ENCODE assay signal across 11 cellular contexts in the genomic region with DNA sequence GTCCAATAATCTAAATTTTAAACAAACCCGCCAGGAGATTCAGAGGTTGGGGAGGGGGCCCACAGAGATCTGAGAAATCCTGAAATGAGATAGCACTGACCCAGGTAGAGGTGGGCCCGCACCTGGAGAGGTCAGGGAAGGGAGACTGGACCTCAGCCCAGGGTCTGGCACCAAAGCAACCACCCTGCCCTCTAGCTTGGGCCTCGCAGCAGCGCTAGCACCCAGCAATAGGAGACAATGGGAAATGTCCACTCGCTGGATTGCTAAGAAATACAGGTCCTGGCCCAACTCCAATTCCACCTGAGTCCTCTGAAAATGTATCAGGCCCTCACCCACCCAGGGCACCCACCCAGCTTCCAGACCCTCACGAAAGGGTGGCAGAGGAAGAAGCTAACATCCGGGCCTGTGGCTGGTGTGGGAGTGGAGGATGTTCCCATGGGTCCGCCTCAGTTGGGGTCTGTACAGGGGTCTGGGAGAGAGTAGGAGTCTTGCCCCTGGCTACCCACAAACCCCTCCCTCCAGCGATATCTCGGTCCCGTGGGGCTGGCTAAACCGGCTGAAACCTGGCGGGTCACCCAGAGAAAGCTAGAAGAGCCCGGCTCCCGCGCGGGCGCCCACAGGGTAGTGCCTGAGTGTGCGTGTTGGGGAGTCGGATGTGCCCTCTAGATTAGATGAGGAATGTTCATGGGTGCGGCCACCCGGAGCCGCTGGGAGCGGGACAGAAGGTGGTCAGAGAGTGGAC. TPM values are rescaled to one million over a fixed set of nuclear protein-coding genes. Genes with fewer than 3 reads are reported as not detected.
DNase-seq lines count a peak whose midpoint lies in the region; ATAC-seq, FAIRE-seq and TF ChIP-seq lines count a peak whose summit lies in the region.
"Had no signal": no experiment of that assay in that cellular context is flagged by ENCODE, and none has a peak within 500 bp of the region (broad histone marks: within the 10 kb centered on the region; RNA-seq: fewer than 3 reads in every experiment).

No MANE protein-coding gene starts in this region.

- peak overlapping the region; percentile 89 for H3K4me2 ChIP-seq in HepG2 (ENCODE audit: low read depth, low read length)

- CTCF ChIA-PET in HepG2 (lab: Yijun Ruan, JAX; ENCODE audit: low intra/inter-chr PET ratio, low total read pairs), result no interaction called here

- no TSS peak for BruUV-seq in HepG2 (replicated peaks; lab: Mats Ljungman, UMichigan)

- no peaks in the 10 kb centered on the region for H3K9me3 ChIP-seq in breast epithelium
- no peaks in the 10 kb centered on the region for H3K9me3 ChIP-seq in HepG2 (ENCODE audit: low read length)
- H3K9me3 ChIP-seq in stomach, result no peaks in the 10 kb centered on the region

- DNase-seq in NCI-H2196 (lab: John Stamatoyannopoulos, UW; ENCODE audit: unreplicated experiment) (peak; percentile 5), NCI-H2196 treated with DMSO at 0.1 percent for 48 hours (lab: John Stamatoyannopoulos, UW; ENCODE audit: unreplicated experiment) (no peak), breast epithelium (ENCODE audit: low spot score in 2 of 2) (no peak), HepG2 (ENCODE audit: low spot score) (no peak), stomach (peak; percentile 70), NCI-H446 (lab: John Stamatoyannopoulos, UW) (no peak)
- DNase-seq: NCI-H1694 had no signal

- no peaks in the 10 kb centered on the region for H3K36me3 ChIP-seq in breast epithelium
- H3K36me3 ChIP-seq in HepG2 (replicated peaks in 1 of 2; ENCODE audit: control insufficient read depth in 1 of 2, insufficient read depth in 2 of 2, low read length in 2 of 2), result no peaks in the 10 kb centered on the region
- H3K36me3 ChIP-seq in stomach, result no peaks in the 10 kb centered on the region

- H3K4me3 ChIP-seq in breast epithelium (peak overlapping the region; percentile 46 to 80 (median 68)), HepG2 (replicated peaks in 1 of 3; ENCODE audit: insufficient read depth in 1 of 3, low read depth in 2 of 3, low read length in 3 of 3) (peak overlapping the region; percentile 75 to 91 (median 78)), stomach (peak overlapping the region; percentile 59 to 80 (median 70))

- peak; percentile 43 for ATAC-seq in HepG2
- ATAC-seq in GM19452 (IDR thresholded peaks at IDR 0.05; ENCODE audit: unreplicated experiment), result no peak
- ATAC-seq in GM18517 (IDR thresholded peaks at IDR 0.05; ENCODE audit: unreplicated experiment), result no peak

- WGBS in HepG2 (ENCODE audit: low lambda C conversion rate), result 14% methylated on average over 23 of the region's 24 CpGs
- WGBS in stomach, 5 donors, result 25 to 39% (median 30%) methylated on average over 20 to 24 of the region's 24 CpGs

- in situ Hi-C loops in HepG2 (cut with HindIII; ENCODE audit: extremely low pct_ligation_motif_present, low pct_unique_long_range_greater_than_20kb), result loop anchor here (5.0 kb wide), 1 partner anchor 96 kb away; a partner anchor contains a TSS

- H3K27ac ChIP-seq in breast epithelium, result no peak overlapping the region
- peak overlapping the region; percentile 76 for H3K27ac ChIP-seq in HepG2 (ENCODE audit: extremely low read length, insufficient read depth, low read length)
- H3K27ac ChIP-seq in stomach, result peak overlapping the region; percentile 84 to 90 (median 89)
- H3K27ac ChIP-seq: 22Rv1 had no signal

- H3K9ac ChIP-seq in HepG2 (ENCODE audit: insufficient read depth, low read depth, low read length), result peak overlapping the region; percentile 78

- no peak for TF ChIP-seq POLR2A in breast epithelium (IDR thresholded peaks at IDR 0.05)
- TF ChIP-seq POLR2A in HepG2 (IDR thresholded peaks at IDR 0.05; ENCODE audit: insufficient read depth in 1 of 2, low read depth in 2 of 2, low read length in 2 of 2), result peak in 1 of 2 experiments; percentile 44; a peak in 2 of 4 replicates
- TF ChIP-seq POLR2A in stomach (IDR thresholded peaks at IDR 0.05), result no peak

- intact Hi-C loops in breast epithelium (cut with DNase I; ENCODE audit: low total_unique reads), result no loop called here
- intact Hi-C loops in HepG2 (cut with micrococcal nuclease; ENCODE audit: unreplicated experiment), result loop anchor here (5.0 kb wide), 2 partner anchors 96 to 201 kb away; a partner anchor contains a TSS
- intact Hi-C loops in stomach (cut with DNase I; ENCODE audit: low total_unique reads), result no loop called here

- H3K27me3 ChIP-seq in breast epithelium (no peaks in the 10 kb centered on the region), HepG2 (ENCODE audit: control insufficient read depth in 1 of 2, insufficient read depth in 2 of 2, low read length in 2 of 2) (peaks cover 0 to 4% of the 10 kb centered on the region in 2 experiments; a peak in 1 of 5 replicates), stomach (peaks cover 0 to 29% (median 13%) of the 10 kb centered on the region in 3 donors)

- H3K4me1 ChIP-seq in breast epithelium (peaks cover 0 to 7% of the 10 kb centered on the region in 2 donors), HepG2 (ENCODE audit: insufficient read depth, low read length) (peaks cover 87% of the 10 kb centered on the region), stomach (peaks cover 15 to 56% (median 48%) of the 10 kb centered on the region in 4 donors)

- no peak overlapping the region for H2AFZ ChIP-seq in HepG2 (ENCODE audit: low read length)

- TF ChIP-seq RAD21 in HepG2 (CRISPR knock-in tag; IDR thresholded peaks at IDR 0.05), result 0 out of 2 replicates have a peak, but pooled peaks have one; percentile 11

- POLR2A ChIA-PET in HepG2 (lab: Yijun Ruan, JAX), result interaction anchor here (0.8 to 3.1 kb wide), 6 partner anchors 10 to 164 kb away, joined by 3 to 14 read pairs (median 6); a partner anchor contains a TSS

- H4K20me1 ChIP-seq in HepG2 (ENCODE audit: insufficient read depth, low read length), result no peaks in the 10 kb centered on the region

- peaks cover 46% of the 10 kb centered on the region for H3K79me2 ChIP-seq in HepG2 (ENCODE audit: insufficient read depth, low read length)

- FAIRE-seq in HepG2 (lab: Jason Lieb, UNC), result peak; percentile 75
- FAIRE-seq: GM12892 had no signal

- TF ChIP-seq CTCF in breast epithelium (IDR thresholded peaks at IDR 0.05) (no peak), HepG2 (CRISPR knock-in tag; IDR thresholded peaks at IDR 0.05) (peak; percentile 42), stomach (IDR thresholded peaks at IDR 0.05) (peak in 1 of 7 experiments; percentile 6)

- no peak for TF ChIP-seq EP300 in HepG2 (IDR thresholded peaks at IDR 0.05; ENCODE audit: low read depth in 2 of 2, low read length in 2 of 2)
- no peak for TF ChIP-seq EP300 in HepG2 (CRISPR knock-in tag; IDR thresholded peaks at IDR 0.05; ENCODE audit: borderline replicate concordance)
- no peak for TF ChIP-seq EP300 in stomach (IDR thresholded peaks at IDR 0.05)

RNA-seq across cellular contexts. Expression of a gene that starts 1.1 kb away (rescaled TPM):
- total RNA-seq in breast epithelium (10 to 100 TPM in 1 of 3 donors, 1 to 10 TPM in 2; 3.8 to 44.6 (median 7.9) TPM), HepG2 (2016; rRNA removed; fragmentation: Illumina TruSeq; extraction: Trizol) (39.5 and 60.6 TPM in 2 replicates), stomach (100 to 1,000 TPM in 2 of 5 donors, 10 to 100 TPM in 3; 27.4 to 190 (median 59.1) TPM)
- total RNA-seq in HepG2 (2016; cell fraction: cytosol; rRNA removed; fragmentation: Illumina TruSeq; extraction: Trizol; ENCODE audit: low read depth), result 31.6 and 42.4 TPM in 2 replicates
- total RNA-seq in HepG2 (2016; cell fraction: insoluble cytoplasmic fraction; rRNA removed; fragmentation: Illumina TruSeq; extraction: Trizol), result 36.8 and 62.7 TPM in 2 replicates
- total RNA-seq in HepG2 (2016; cell fraction: membrane; rRNA removed; fragmentation: Illumina TruSeq; extraction: Trizol), result 53.7 and 65.8 TPM in 2 replicates
- total RNA-seq in HepG2 (2016; cell fraction: nucleus; rRNA removed; fragmentation: Illumina TruSeq; extraction: Trizol), result 44.1 and 48.9 TPM in 2 replicates
- polyA plus RNA-seq in HepG2 (2011; rRNA removed) (127 and 160 TPM in 2 replicates), stomach (10 to 100 TPM; 39.0 to 46.6 (median 43.7) TPM)
- polyA plus RNA-seq in HepG2 (2011; cell fraction: cytosol; rRNA removed), result 145 and 183 TPM in 2 replicates
- polyA plus RNA-seq in HepG2 (2011; cell fraction: nucleus; rRNA removed), result 77.5 and 88.9 TPM in 2 replicates
- polyA plus RNA-seq in HepG2 (2012), result 40.5 and 51.4 TPM in 2 replicates
- 35.9 and 51.7 TPM in 2 replicates for polyA plus RNA-seq in HepG2 (2016; cell fraction: cytosol; fragmentation: Illumina TruSeq; extraction: Trizol; ENCODE audit: low read depth)
- 47.5 and 48.8 TPM in 2 replicates for polyA plus RNA-seq in HepG2 (2016; cell fraction: insoluble cytoplasmic fraction; fragmentation: Illumina TruSeq; extraction: Trizol; ENCODE audit: low read depth)
- 56.6 and 67.1 TPM in 2 replicates for polyA plus RNA-seq in HepG2 (2016; cell fraction: membrane; fragmentation: Illumina TruSeq; extraction: Trizol; ENCODE audit: low read depth)
- polyA plus RNA-seq in HepG2 (2016; cell fraction: nucleus; fragmentation: Illumina TruSeq; extraction: Trizol; ENCODE audit: insufficient read depth, low read depth), result 83.7 and 88.2 TPM in 2 replicates
- 159 and 370 TPM in 2 replicates for polyA minus RNA-seq in HepG2 (2011; rRNA and poly(A)+ RNA removed; ENCODE audit: low replicate concordance)
- polyA minus RNA-seq in HepG2 (2011; cell fraction: cytosol; rRNA and poly(A)+ RNA removed), result 54.5 and 69.4 TPM in 2 replicates
- 23.7 and 30.3 TPM in 2 replicates for polyA minus RNA-seq in HepG2 (2011; cell fraction: nucleus; rRNA and poly(A)+ RNA removed)

RNA-seq across cellular contexts. Expression of a gene that starts 38.3 kb away (rescaled TPM):
- total RNA-seq in breast epithelium (10 to 100 TPM; 50.5 to 64.0 (median 62.4) TPM), HepG2 (2016; rRNA removed; fragmentation: Illumina TruSeq; extraction: Trizol) (67.6 and 97.1 TPM in 2 replicates), stomach (10 to 100 TPM; 15.6 to 61.6 (median 46.7) TPM)
- total RNA-seq in HepG2 (2016; cell fraction: cytosol; rRNA removed; fragmentation: Illumina TruSeq; extraction: Trizol; ENCODE audit: low read depth), result 43.5 and 44.1 TPM in 2 replicates
- 66.0 and 92.7 TPM in 2 replicates for total RNA-seq in HepG2 (2016; cell fraction: insoluble cytoplasmic fraction; rRNA removed; fragmentation: Illumina TruSeq; extraction: Trizol)
- 109 and 111 TPM in 2 replicates for total RNA-seq in HepG2 (2016; cell fraction: membrane; rRNA removed; fragmentation: Illumina TruSeq; extraction: Trizol)
- total RNA-seq in HepG2 (2016; cell fraction: nucleus; rRNA removed; fragmentation: Illumina TruSeq; extraction: Trizol), result 24.1 and 29.7 TPM in 2 replicates
- polyA plus RNA-seq in HepG2 (2011; rRNA removed) (50.8 and 64.3 TPM in 2 replicates), stomach (10 to 100 TPM; 24.0 to 46.6 (median 39.8) TPM)
- polyA plus RNA-seq in HepG2 (2011; cell fraction: cytosol; rRNA removed), result 39.2 and 54.5 TPM in 2 replicates
- polyA plus RNA-seq in HepG2 (2011; cell fraction: nucleus; rRNA removed), result 13.9 and 16.0 TPM in 2 replicates
- polyA plus RNA-seq in HepG2 (2012), result 30.2 and 34.8 TPM in 2 replicates
- 58.2 and 66.9 TPM in 2 replicates for polyA plus RNA-seq in HepG2 (2016; cell fraction: cytosol; fragmentation: Illumina TruSeq; extraction: Trizol; ENCODE audit: low read depth)
- polyA plus RNA-seq in HepG2 (2016; cell fraction: insoluble cytoplasmic fraction; fragmentation: Illumina TruSeq; extraction: Trizol; ENCODE audit: low read depth), result 110 and 111 TPM in 2 replicates
- 110 and 116 TPM in 2 replicates for polyA plus RNA-seq in HepG2 (2016; cell fraction: membrane; fragmentation: Illumina TruSeq; extraction: Trizol; ENCODE audit: low read depth)
- 41.6 and 42.0 TPM in 2 replicates for polyA plus RNA-seq in HepG2 (2016; cell fraction: nucleus; fragmentation: Illumina TruSeq; extraction: Trizol; ENCODE audit: insufficient read depth, low read depth)
- 31.4 and 38.5 TPM in 2 replicates for polyA minus RNA-seq in HepG2 (2011; rRNA and poly(A)+ RNA removed; ENCODE audit: low replicate concordance)
- 29.3 and 33.2 TPM in 2 replicates for polyA minus RNA-seq in HepG2 (2011; cell fraction: cytosol; rRNA and poly(A)+ RNA removed)
- polyA minus RNA-seq in HepG2 (2011; cell fraction: nucleus; rRNA and poly(A)+ RNA removed), result 14.2 and 21.6 TPM in 2 replicates

Comparison
In these comparisons a context has a peak if more than half of its experiments do, and no peak if none do; other contexts are left out.
1. DNase-seq: peak in NCI-H2196 (single experiment) and stomach (single experiment); none in NCI-H2196 treated with DMSO at 0.1 percent for 48 hours (single experiment), breast epithelium (0 of 2), HepG2 (single experiment) and NCI-H446 (0 of 2).
2. H3K27ac ChIP-seq: peak in HepG2 (single experiment) and stomach (5 of 5); none in breast epithelium (0 of 2).
3. Peak in every context shown above with its lines, with median percentiles within 50 percentile points of each other: H3K4me3 ChIP-seq.